ENCODE assay signal across 25 cellular contexts in genomic region chr6:143952947-143953346, GRCh38.
"Had no signal": no experiment of that assay in that cellular context is flagged by ENCODE, and none has a peak within 500 bp of the region (broad histone marks: within the 10 kb centered on the region; RNA-seq: fewer than 3 reads in every experiment).

No MANE protein-coding gene starts in this region.

- H3K27me3 Mint-ChIP-seq: activated T-cell treated with anti-CD3 and anti-CD28 coated beads, Interleukin-2, amount 50 U/mL, for 24 hours; memory B cell; naive thymus-derived CD8-positive, alpha-beta T cell; stimulated activated naive B cell treated with anti-CD40 and anti-IgM and Interleukin-4, amounts not matched to agents 10 μg/mL and 1 μg/mL and 100 μg/mL, for 72 hours had no signal

- H3K9ac ChIP-seq: neural progenitor cell had no signal

- H3K36me3 ChIP-seq: breast epithelium, neural progenitor cell had no signal

- H3K9me3 ChIP-seq: breast epithelium, right atrium auricular region, suprapubic skin, vagina had no signal

- H3K4me1 Mint-ChIP-seq: memory B cell; naive thymus-derived CD8-positive, alpha-beta T cell; stimulated activated naive B cell treated with anti-CD40 and anti-IgM and Interleukin-4, amounts not matched to agents 10 μg/mL and 1 μg/mL and 100 μg/mL, for 72 hours had no signal

- H3K27me3 ChIP-seq: breast epithelium, right atrium auricular region, stomach, suprapubic skin, tibial nerve, vagina had no signal

- H3K27ac ChIP-seq: breast epithelium, neural progenitor cell, right atrium auricular region, stomach, suprapubic skin, tibial nerve, vagina, VCaP had no signal

- DNase-seq: activated CD4-positive, alpha-beta T cell treated with anti-CD3 and anti-CD28 coated beads for 48 hours; activated CD4-positive, alpha-beta T cell treated with anti-CD3 and anti-CD28 coated beads, Interleukin-2, amount 50 U/mL, for 48 hours; activated CD8-positive, alpha-beta memory T cell treated with anti-CD3 and anti-CD28 coated beads, Interleukin-2, amount 50 U/mL, for 4 hours; activated gamma-delta T cell treated with Interleukin-2 at 50 U/mL for 16 hours; activated naive CD4-positive, alpha-beta T cell treated with anti-CD3 and anti-CD28 coated beads, Interleukin-2, amount 50 U/mL, for 16 hours; activated T-cell treated with anti-CD3 and anti-CD28 coated beads, Interleukin-2, amount 50 U/mL, for 24 hours; central memory CD4-positive, alpha-beta T cell; head of caudate nucleus; left cardiac atrium; midbrain; naive thymus-derived CD8-positive, alpha-beta T cell; stimulated activated CD4-positive, alpha-beta T cell treated with anti-CD3 and anti-CD28 coated beads, Interleukin-1b, Interleukin-23, amount 100 ng/mL, for 48 hours; stimulated activated CD4-positive, alpha-beta T cell treated with anti-CD3 and anti-CD28 coated beads, Interleukin-4, amount 100 ng/mL, for 4 hours; stimulated activated CD8-positive, alpha-beta memory T cell treated with anti-CD3 and anti-CD28 coated beads, Interleukin-4, amount 100 ng/mL, for 48 hours; stimulated activated naive B cell treated with anti-CD40 and anti-IgM and Interleukin-4, amounts not matched to agents 10 μg/mL and 1 μg/mL and 100 μg/mL, for 72 hours; stomach had no signal

- H3K4me3 ChIP-seq: breast epithelium, neural progenitor cell, right atrium auricular region, smooth muscle cell, stomach, suprapubic skin, tibial nerve, vagina had no signal

- H3K9me3 Mint-ChIP-seq: activated T-cell treated with anti-CD3 and anti-CD28 coated beads, Interleukin-2, amount 50 U/mL, for 24 hours; memory B cell; naive thymus-derived CD8-positive, alpha-beta T cell; neural progenitor cell; stimulated activated naive B cell treated with anti-CD40 and anti-IgM and Interleukin-4, amounts not matched to agents 10 μg/mL and 1 μg/mL and 100 μg/mL, for 72 hours had no signal

- H3K4me3 Mint-ChIP-seq: activated T-cell treated with anti-CD3 and anti-CD28 coated beads, Interleukin-2, amount 50 U/mL, for 24 hours; memory B cell; naive thymus-derived CD8-positive, alpha-beta T cell; neural progenitor cell; stimulated activated naive B cell treated with anti-CD40 and anti-IgM and Interleukin-4, amounts not matched to agents 10 μg/mL and 1 μg/mL and 100 μg/mL, for 72 hours had no signal

- H3K4me1 ChIP-seq: breast epithelium, right atrium auricular region, suprapubic skin, tibial nerve, vagina had no signal

- H3K27ac Mint-ChIP-seq: activated T-cell treated with anti-CD3 and anti-CD28 coated beads, Interleukin-2, amount 50 U/mL, for 24 hours; memory B cell; naive thymus-derived CD8-positive, alpha-beta T cell; neural progenitor cell; stimulated activated naive B cell treated with anti-CD40 and anti-IgM and Interleukin-4, amounts not matched to agents 10 μg/mL and 1 μg/mL and 100 μg/mL, for 72 hours had no signal

- ATAC-seq: left cardiac atrium; naive thymus-derived CD8-positive, alpha-beta T cell; stimulated activated naive B cell treated with anti-CD40 and anti-IgM and Interleukin-4, amounts not matched to agents 10 μg/mL and 1 μg/mL and 100 μg/mL, for 72 hours had no signal
